ENCODE assay signal across 9 cellular contexts in genomic region chr15:72358532-72359180, GRCh38. TPM values are rescaled to one million over a fixed set of nuclear protein-coding genes. Genes with fewer than 3 reads are reported as not detected.
DNase-seq lines count a peak whose midpoint lies in the region; ATAC-seq lines count a peak whose summit lies in the region.
"Had no signal": no experiment of that assay in that cellular context is flagged by ENCODE, and none has a peak within 500 bp of the region (broad histone marks: within the 10 kb centered on the region; RNA-seq: fewer than 3 reads in every experiment).

No MANE protein-coding gene starts in this region.

- DNase-seq in SIG-M5 treated with dmso at 0.1 percent for 504 hours (lab: John Stamatoyannopoulos, UW; ENCODE audit: unreplicated experiment) (peak; percentile 19), SIG-M5 (lab: John Stamatoyannopoulos, UW) (no peak), right cardiac atrium (peak; percentile 53 to 71 (median 67)), superior temporal gyrus (ENCODE audit: extremely low spot score) (peak; percentile 61), SKM-1 treated with dmso at 0.1 percent for 144 hours (lab: John Stamatoyannopoulos, UW; ENCODE audit: unreplicated experiment) (no peak)
- DNase-seq in activated CD4-positive, alpha-beta memory T cell treated with anti-CD3 and anti-CD28 coated beads for 36 hours: peak; percentile 30

- no peaks in the 10 kb centered on the region for H3K9me3 Mint-ChIP-seq in activated CD4-positive, alpha-beta memory T cell treated with anti-CD3 and anti-CD28 coated beads for 36 hours

- H3K4me1 ChIP-seq in right cardiac atrium (ENCODE audit: control insufficient read depth, insufficient read depth, low read length): peaks cover 3% of the 10 kb centered on the region
- H3K4me1 ChIP-seq: A549 had no signal

- H3K4me1 Mint-ChIP-seq in activated CD4-positive, alpha-beta memory T cell treated with anti-CD3 and anti-CD28 coated beads for 36 hours (ENCODE audit: low read depth): peaks cover 10% of the 10 kb centered on the region

- H3K36me3 Mint-ChIP-seq in activated CD4-positive, alpha-beta memory T cell treated with anti-CD3 and anti-CD28 coated beads for 36 hours: peaks cover 3% of the 10 kb centered on the region

- H3K4me3 ChIP-seq in right cardiac atrium (ENCODE audit: low read length): no peak overlapping the region
- H3K4me3 ChIP-seq: A549 had no signal

- H3K27ac ChIP-seq in right cardiac atrium (ENCODE audit: low read length): peak overlapping the region; percentile 12
- H3K27ac ChIP-seq: A549 had no signal

- no peaks in the 10 kb centered on the region for H3K9me3 ChIP-seq in right cardiac atrium (ENCODE audit: control insufficient read depth, low read length)
- H3K9me3 ChIP-seq: A549 had no signal

- no peak overlapping the region for H3K4me3 Mint-ChIP-seq in activated CD4-positive, alpha-beta memory T cell treated with anti-CD3 and anti-CD28 coated beads for 36 hours

- intact Hi-C loops in activated CD4-positive, alpha-beta memory T cell treated with anti-CD3 and anti-CD28 coated beads for 36 hours (cut with micrococcal nuclease): no loop called here
- intact Hi-C loops in right cardiac atrium (cut with DNase I): no loop called here

- 38% methylated on average over 7 of the region's 7 CpGs for WGBS in right cardiac atrium

- POLR2A ChIA-PET in activated CD4-positive, alpha-beta memory T cell treated with anti-CD3 and anti-CD28 coated beads for 36 hours (lab: Charles Lee): no interaction called here

- no peaks in the 10 kb centered on the region for H3K27me3 ChIP-seq in right cardiac atrium (ENCODE audit: control insufficient read depth, insufficient read depth)

- CTCF ChIA-PET in activated CD4-positive, alpha-beta memory T cell treated with anti-CD3 and anti-CD28 coated beads for 36 hours (lab: Charles Lee): no interaction called here

- no peak overlapping the region for H3K27ac Mint-ChIP-seq in activated CD4-positive, alpha-beta memory T cell treated with anti-CD3 and anti-CD28 coated beads for 36 hours

- H3K27me3 Mint-ChIP-seq in activated CD4-positive, alpha-beta memory T cell treated with anti-CD3 and anti-CD28 coated beads for 36 hours: no peaks in the 10 kb centered on the region

- peak; percentile 86 to 91 for ATAC-seq in right cardiac atrium
- ATAC-seq in GM19023 (IDR thresholded peaks at IDR 0.05; ENCODE audit: unreplicated experiment): no peak
- ATAC-seq in GM21786 (IDR thresholded peaks at IDR 0.05; ENCODE audit: unreplicated experiment): no peak

RNA-seq across cellular contexts. Expression of gene HEXA, which starts 17.2 kb away (rescaled TPM):
- total RNA-seq in activated CD4-positive, alpha-beta memory T cell treated with anti-CD3 and anti-CD28 coated beads for 36 hours: 10 to 100 TPM; 57.5 to 59.8 TPM
- 10 to 100 TPM; 81.9 to 98.1 (median 93.3) TPM for total RNA-seq in right cardiac atrium
- 66.6 TPM for polyA plus RNA-seq in right cardiac atrium

RNA-seq across cellular contexts. Expression of gene CELF6, which starts 38.7 kb away (rescaled TPM):
- under 1 TPM; 0.19 TPM for total RNA-seq in activated CD4-positive, alpha-beta memory T cell treated with anti-CD3 and anti-CD28 coated beads for 36 hours
- 1 to 10 TPM in 3 of 4 donors, under 1 TPM in 1; 0.42 to 2.2 (median 1.4) TPM for total RNA-seq in right cardiac atrium
- polyA plus RNA-seq in right cardiac atrium: 1.5 TPM

RNA-seq across cellular contexts. Expression of gene TMEM202, which starts 39.4 kb away (rescaled TPM):
- not detected for total RNA-seq in activated CD4-positive, alpha-beta memory T cell treated with anti-CD3 and anti-CD28 coated beads for 36 hours
- total RNA-seq in right cardiac atrium: not detected
- not detected for polyA plus RNA-seq in right cardiac atrium
- polyA plus RNA-seq: A549 had no signal

Comparison
In these comparisons a context has a peak if more than half of its experiments do, and no peak if none do; other contexts are left out.
1. DNase-seq: peak in SIG-M5 treated with dmso at 0.1 percent for 504 hours (single experiment), activated CD4-positive, alpha-beta memory T cell treated with anti-CD3 and anti-CD28 coated beads for 36 hours (single experiment), right cardiac atrium (3 of 3) and superior temporal gyrus (single experiment); none in SIG-M5 (single experiment) and SKM-1 treated with dmso at 0.1 percent for 144 hours (single experiment).
2. ATAC-seq: peak in right cardiac atrium (2 of 2); none in GM19023 (single experiment) and GM21786 (single experiment).